ENCODE assay signal across 1 cellular context in genomic region chr3:12405432-12406272, GRCh38.
A peak's percentile ranks its signal among the peaks of the same experiment; 100 is the strongest.
TF ChIP-seq lines count a peak whose summit lies in the region.

No MANE protein-coding gene starts in this region.

TF ChIP-seq in HepG2, 621 proteins besides CTCF, POLR2A, EP300 and RAD21 (continued from another document and continues in another):
- TF ChIP-seq KIAA2018 (CRISPR knock-in tag; IDR thresholded peaks at IDR 0.05; ENCODE audit: borderline replicate concordance), result no peak
- TF ChIP-seq ZNF800 (CRISPR knock-in tag; IDR thresholded peaks at IDR 0.05), result peak; percentile 71; the same call in 1 of the 2 replicates
- no peak for TF ChIP-seq ZNF841 (CRISPR knock-in tag; IDR thresholded peaks at IDR 0.05; ENCODE audit: borderline replicate concordance)
- TF ChIP-seq HMG20A (CRISPR knock-in tag; IDR thresholded peaks at IDR 0.05; ENCODE audit: borderline replicate concordance), result peak; percentile 91; the same call in 1 of the 2 replicates
- TF ChIP-seq GATA4 (IDR thresholded peaks at IDR 0.05; ENCODE audit: borderline replicate concordance, low read depth), result peak; percentile 66; the same call in 1 of the 2 replicates
- TF ChIP-seq ZFP62 (CRISPR knock-in tag; IDR thresholded peaks at IDR 0.05), result no peak
- TF ChIP-seq ZNF614 (CRISPR knock-in tag; IDR thresholded peaks at IDR 0.05; ENCODE audit: borderline replicate concordance), result peak; percentile 93
- peak; percentile 81 for TF ChIP-seq ZBED4 (CRISPR knock-in tag; IDR thresholded peaks at IDR 0.05; ENCODE audit: borderline replicate concordance)
- TF ChIP-seq ERF (CRISPR knock-in tag; IDR thresholded peaks at IDR 0.05), result peak; percentile 82
- peak; percentile 48; the same call in 1 of the 2 replicates for TF ChIP-seq ZNF556 (CRISPR knock-in tag; IDR thresholded peaks at IDR 0.05; ENCODE audit: borderline replicate concordance)
- no peak for TF ChIP-seq NFATC3 (CRISPR knock-in tag; IDR thresholded peaks at IDR 0.05)
- TF ChIP-seq SP4 (CRISPR knock-in tag; IDR thresholded peaks at IDR 0.05), result no peak
- no peak for TF ChIP-seq ZNF207 (IDR thresholded peaks at IDR 0.05; ENCODE audit: borderline replicate concordance)
- peak; percentile 88 for TF ChIP-seq ARNT2 (CRISPR knock-in tag; IDR thresholded peaks at IDR 0.05; ENCODE audit: low read depth)
- peak; percentile 92 for TF ChIP-seq PITX1 (CRISPR knock-in tag; IDR thresholded peaks at IDR 0.05)
- no peak for TF ChIP-seq SMYD3 (CRISPR knock-in tag; IDR thresholded peaks at IDR 0.05)
- TF ChIP-seq ZBTB33 (CRISPR knock-in tag; IDR thresholded peaks at IDR 0.05), result peak; percentile 64
- TF ChIP-seq LBX2 (CRISPR knock-in tag; IDR thresholded peaks at IDR 0.05; ENCODE audit: borderline replicate concordance), result no peak
- TF ChIP-seq ZNF75D (CRISPR knock-in tag; IDR thresholded peaks at IDR 0.05; ENCODE audit: borderline replicate concordance), result no peak
- TF ChIP-seq ZNF546 (CRISPR knock-in tag; conservative IDR thresholded peaks at IDR 0.05), result no peak
- peak; percentile 76; the same call in 1 of the 2 replicates for TF ChIP-seq ZFP91 (CRISPR knock-in tag; IDR thresholded peaks at IDR 0.05; ENCODE audit: borderline replicate concordance)
- no peak for TF ChIP-seq ZBTB7A (CRISPR knock-in tag; IDR thresholded peaks at IDR 0.05)
- TF ChIP-seq FOXA1 (IDR thresholded peaks at IDR 0.05), result no peak
- peak; percentile 63 for TF ChIP-seq FOXA1 (CRISPR knock-in tag; IDR thresholded peaks at IDR 0.05)
- TF ChIP-seq NONO (IDR thresholded peaks at IDR 0.05), result no peak
- peak; percentile 94 for TF ChIP-seq NONO (CRISPR knock-in tag; conservative IDR thresholded peaks at IDR 0.05)
- TF ChIP-seq ZNF20 (CRISPR knock-in tag; IDR thresholded peaks at IDR 0.05), result no peak
- no peak for TF ChIP-seq ZBTB49 (CRISPR knock-in tag; IDR thresholded peaks at IDR 0.05; ENCODE audit: borderline replicate concordance)
- TF ChIP-seq SKI (IDR thresholded peaks at IDR 0.05; ENCODE audit: partially characterized antibody), result peak; percentile 86
- peak; percentile 80; the same call in 1 of the 2 replicates for TF ChIP-seq AKAP8 (CRISPR knock-in tag; IDR thresholded peaks at IDR 0.05)
- TF ChIP-seq IRF2 (CRISPR knock-in tag; IDR thresholded peaks at IDR 0.05), result peak; percentile 74
- no peak for TF ChIP-seq TCF7L2 (IDR thresholded peaks at IDR 0.05; ENCODE audit: low read depth, low read length)
